12 cellular contexts compared by ENCODE assay signal in the genomic region with DNA sequence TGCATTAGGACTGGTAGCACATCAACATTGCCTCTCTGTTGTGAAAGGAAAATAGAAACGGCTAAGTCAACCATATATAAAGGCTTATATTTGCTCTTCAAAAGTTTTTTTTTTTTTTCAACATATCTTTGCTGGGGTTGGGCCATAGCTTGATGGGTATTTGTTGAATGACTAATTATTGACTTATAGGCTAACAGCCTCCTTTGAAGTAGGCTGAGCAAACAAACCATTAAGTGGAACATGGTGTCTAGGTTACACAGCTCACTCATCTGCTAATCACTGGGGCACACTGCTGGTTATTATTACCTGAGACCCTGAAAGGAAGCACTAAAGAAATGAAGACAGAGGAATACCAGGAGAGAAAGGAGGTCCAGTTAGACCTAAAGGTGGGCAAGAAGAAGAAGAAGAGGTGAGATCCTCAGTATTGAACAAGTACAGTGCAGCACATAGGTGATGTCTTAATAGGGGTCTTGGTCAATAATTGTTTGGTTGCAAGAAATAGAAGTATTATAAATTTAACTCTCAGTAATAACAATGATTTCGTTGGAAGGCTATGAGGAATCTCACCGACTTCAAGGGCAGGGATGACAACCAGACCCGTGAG.
A peak's percentile ranks its signal among the peaks of the same experiment; 100 is the strongest.
DNase-seq lines count a peak whose midpoint lies in the region; ATAC-seq and TF ChIP-seq lines count a peak whose summit lies in the region.
"Had no signal": no experiment of that assay in that cellular context is flagged by ENCODE, and none has a peak within 500 bp of the region (broad histone marks: within the 10 kb centered on the region; RNA-seq: fewer than 3 reads in every experiment).

No MANE protein-coding gene starts in this region.

- no peak overlapping the region for H2AFZ ChIP-seq in hepatocyte

- 56% methylated on average over 4 of the region's 4 CpGs for WGBS in hepatocyte (ENCODE audit: low lambda C conversion rate, missing lambda C conversion rate)

- no peaks in the 10 kb centered on the region for H3K9me2 ChIP-seq in hepatocyte (replicated peaks; ENCODE audit: insufficient read depth)

- no peaks in the 10 kb centered on the region for H3K79me2 ChIP-seq in hepatocyte

- no peak overlapping the region for H3K4me3 ChIP-seq in Caco-2 (ENCODE audit: low read depth, low read length)
- H3K4me3 ChIP-seq in hepatocyte = no peak overlapping the region
- H3K4me3 ChIP-seq: lung had no signal

- no peaks in the 10 kb centered on the region for H3K36me3 ChIP-seq in Caco-2 (ENCODE audit: control insufficient read depth, insufficient read depth, low read length)
- H3K36me3 ChIP-seq in hepatocyte (replicated peaks; ENCODE audit: insufficient read depth, low read depth) = no peaks in the 10 kb centered on the region

- no peaks in the 10 kb centered on the region for H3K36me3 Mint-ChIP-seq in Caco-2 (ENCODE audit: insufficient read depth, unreplicated experiment)
- H3K36me3 Mint-ChIP-seq: T-cell had no signal

- ATAC-seq in GM18858 (IDR thresholded peaks at IDR 0.05; ENCODE audit: unreplicated experiment) = no peak
- ATAC-seq: activated CD4-positive, alpha-beta T cell treated with anti-CD3 and anti-CD28 coated beads for 36 hours; T-cell had no signal

- POLR2A ChIA-PET in Caco-2 (lab: Charles Lee) = interaction anchor here (0.5 to 1.4 kb wide), 3 partner anchors 123 to 508 kb away, joined by 3 to 6 read pairs (median 5); no protein-coding TSS in a partner anchor

- DNase-seq in Caco-2 (peak; percentile 58 to 80), NCI-H1417 (lab: John Stamatoyannopoulos, UW) (peak; percentile 74 to 98 (median 80)), NCI-H748 treated with DMSO at 0.1 percent for 48 hours (lab: John Stamatoyannopoulos, UW) (peak; percentile 90), hepatocyte (ENCODE audit: low spot score) (peak; percentile 64), GM19240 (ENCODE audit: insufficient read length, low spot score) (no peak), activated T-cell treated with anti-CD3 and anti-CD28 coated beads for 4 hours (no peak), foreskin melanocyte (no peak)
- DNase-seq: activated CD4-positive, alpha-beta T cell treated with anti-CD3 and anti-CD28 coated beads for 36 hours; NK-92 treated with Interleukin-12 subunit alpha and Interleukin-12 subunit beta, amount 100 ng/mL, for 24 hours; T-cell had no signal

- TF ChIP-seq CTCF in Caco-2 (IDR thresholded peaks at IDR 0.05; ENCODE audit: insufficient read depth in 1 of 2, low read depth in 1 of 2, low read length in 1 of 2, severe bottlenecking in 1 of 2, unreplicated experiment in 1 of 2) = no peak
- TF ChIP-seq CTCF in hepatocyte (IDR thresholded peaks at IDR 0.05; ENCODE audit: poor library complexity) = no peak

- no peaks in the 10 kb centered on the region; the same call in 1 of the 2 replicates for H3K27me3 ChIP-seq in Caco-2 (replicated peaks; ENCODE audit: control insufficient read depth, insufficient read depth, low read length)
- peaks cover 17% of the 10 kb centered on the region for H3K27me3 ChIP-seq in hepatocyte

- CTCF ChIA-PET in Caco-2 (lab: Charles Lee) = interaction anchor here (0.5 to 2.0 kb wide), 11 partner anchors 11 to 548 kb away, joined by 3 to 9 read pairs (median 4); no protein-coding TSS in a partner anchor

- H3K4me1 ChIP-seq in Caco-2 (peaks cover 43% of the 10 kb centered on the region), hepatocyte (ENCODE audit: insufficient read depth) (peaks cover 27% of the 10 kb centered on the region)

- no peaks in the 10 kb centered on the region for H3K9me3 Mint-ChIP-seq in Caco-2 (ENCODE audit: unreplicated experiment)
- H3K9me3 Mint-ChIP-seq: T-cell had no signal

- H3K27ac Mint-ChIP-seq in Caco-2 (ENCODE audit: unreplicated experiment) = peak overlapping the region; percentile 1
- H3K27ac Mint-ChIP-seq: activated CD4-positive, alpha-beta T cell treated with anti-CD3 and anti-CD28 coated beads for 36 hours; T-cell had no signal

- H3K9me3 ChIP-seq in Caco-2 (no peaks in the 10 kb centered on the region), hepatocyte (ENCODE audit: low read depth) (no peaks in the 10 kb centered on the region)

- peaks cover 4% of the 10 kb centered on the region for H3K27me3 Mint-ChIP-seq in Caco-2 (ENCODE audit: insufficient read depth, unreplicated experiment)
- H3K27me3 Mint-ChIP-seq: activated CD4-positive, alpha-beta T cell treated with anti-CD3 and anti-CD28 coated beads for 36 hours had no signal

- no TSS peak for BruUV-seq in Caco-2 (replicated peaks; lab: Mats Ljungman, UMichigan)

- intact Hi-C loops in Caco-2 (cut with micrococcal nuclease; ENCODE audit: unreplicated experiment) = loop anchor here (5.0 kb wide), 2 partner anchors 70 to 900 kb away; no protein-coding TSS in a partner anchor

- H4K20me1 ChIP-seq in hepatocyte (ENCODE audit: insufficient read depth, poor library complexity, severe bottlenecking) = no peaks in the 10 kb centered on the region

- no peak overlapping the region for H3K27ac ChIP-seq in hepatocyte

- peak overlapping the region; percentile 7 for H3K4me3 Mint-ChIP-seq in Caco-2 (ENCODE audit: unreplicated experiment)
- H3K4me3 Mint-ChIP-seq: activated CD4-positive, alpha-beta T cell treated with anti-CD3 and anti-CD28 coated beads for 36 hours; T-cell had no signal

- peaks cover 20% of the 10 kb centered on the region for H3K4me1 Mint-ChIP-seq in Caco-2 (ENCODE audit: low read depth, unreplicated experiment)

- peak overlapping the region; percentile 41 for H3K4me2 ChIP-seq in hepatocyte

Comparison
In these comparisons a context has a peak if more than half of its experiments do, and no peak if none do; other contexts are left out.
1. DNase-seq: peak in Caco-2 (2 of 2), NCI-H1417 (3 of 3), NCI-H748 treated with DMSO at 0.1 percent for 48 hours (single experiment) and hepatocyte (single experiment); none in GM19240 (single experiment), activated T-cell treated with anti-CD3 and anti-CD28 coated beads for 4 hours (single experiment) and foreskin melanocyte (single experiment).